In genomic region chr6:30770164-30770563, GRCh38 we compare ENCODE assay signal across 10 cellular contexts. TPM values are rescaled to one million over a fixed set of nuclear protein-coding genes. Genes with fewer than 3 reads are reported as not detected.
DNase-seq lines count a peak whose midpoint lies in the region; ATAC-seq and TF ChIP-seq lines count a peak whose summit lies in the region.
"Had no signal": no experiment of that assay in that cellular context is flagged by ENCODE, and none has a peak within 500 bp of the region (broad histone marks: within the 10 kb centered on the region; RNA-seq: fewer than 3 reads in every experiment).

No MANE protein-coding gene starts in this region.

- no peak for TF ChIP-seq POLR2A in esophagus muscularis mucosa (IDR thresholded peaks at IDR 0.05; ENCODE audit: low read depth)

- DNase-seq in DMS53 (lab: John Stamatoyannopoulos, UW): peak; percentile 52
- DNase-seq in DMS53 treated with DMSO at 0.1 percent for 48 hours (lab: John Stamatoyannopoulos, UW; ENCODE audit: unreplicated experiment): no peak
- DNase-seq in T-helper 17 cell: no peak
- DNase-seq in esophagus muscularis mucosa (ENCODE audit: extremely low spot score): no peak
- DNase-seq in nucleus accumbens (lab: John Stamatoyannopoulos, UW): no peak
- no peak for DNase-seq in stimulated activated CD4-positive, alpha-beta T cell treated with anti-CD3 and anti-CD28 coated beads, Interleukin-2, amount 100 ng/mL, for 24 hours
- DNase-seq: NCI-H187 had no signal

- peak overlapping the region; percentile 86 for H3K4me3 Mint-ChIP-seq in T-helper 17 cell

- ATAC-seq in T-helper 17 cell (no peak), HG03045 (IDR thresholded peaks at IDR 0.05; ENCODE audit: unreplicated experiment) (no peak)

- no peak for TF ChIP-seq EP300 in esophagus muscularis mucosa (IDR thresholded peaks at IDR 0.05)

- H3K4me3 ChIP-seq in esophagus muscularis mucosa (no peak overlapping the region), skeletal muscle satellite cell (ENCODE audit: low read length) (no peak overlapping the region)

- peaks cover 50% of the 10 kb centered on the region for H3K4me1 Mint-ChIP-seq in T-helper 17 cell

- no peaks in the 10 kb centered on the region for H3K27me3 Mint-ChIP-seq in T-helper 17 cell

- peak overlapping the region; percentile 79 for H3K9ac ChIP-seq in skeletal muscle satellite cell (ENCODE audit: low read depth, low read length)

- TF ChIP-seq CTCF in esophagus muscularis mucosa (IDR thresholded peaks at IDR 0.05): no peak

- peak overlapping the region; percentile 50 to 77 (median 68) for H3K27ac ChIP-seq in esophagus muscularis mucosa (replicated peaks in 1 of 4)
- H3K27ac ChIP-seq: 22Rv1 had no signal

- peak overlapping the region; percentile 63 for H3K4me2 ChIP-seq in skeletal muscle satellite cell (ENCODE audit: low read length)

- H3K36me3 Mint-ChIP-seq in T-helper 17 cell (ENCODE audit: low read depth): peaks cover 2% of the 10 kb centered on the region

- H3K9me3 ChIP-seq in T-helper 17 cell (ENCODE audit: control insufficient read depth, low read length, poor library complexity, severe bottlenecking) (no peaks in the 10 kb centered on the region), esophagus muscularis mucosa (no peaks in the 10 kb centered on the region), skeletal muscle satellite cell (replicated peaks; ENCODE audit: low read length) (no peaks in the 10 kb centered on the region)

- H3K4me1 ChIP-seq in esophagus muscularis mucosa: peaks cover 19 to 28% (median 25%) of the 10 kb centered on the region in 4 donors
- H3K4me1 ChIP-seq in skeletal muscle satellite cell (ENCODE audit: control insufficient read depth, insufficient read depth, low read length): peaks cover 25% of the 10 kb centered on the region

- intact Hi-C loops in esophagus muscularis mucosa (cut with DNase I): no loop called here

- WGBS in esophagus muscularis mucosa: 78% methylated on average over 2 of the region's 2 CpGs

- H3K36me3 ChIP-seq in esophagus muscularis mucosa (no peaks in the 10 kb centered on the region), skeletal muscle satellite cell (ENCODE audit: insufficient read depth, low read length) (no peaks in the 10 kb centered on the region)

- H3K27ac Mint-ChIP-seq in T-helper 17 cell: peak overlapping the region; percentile 16

- H3K27me3 ChIP-seq in esophagus muscularis mucosa (no peaks in the 10 kb centered on the region), skeletal muscle satellite cell (ENCODE audit: control insufficient read depth, insufficient read depth, low read length) (no peaks in the 10 kb centered on the region)

RNA-seq across cellular contexts. Expression of gene IER3, which starts 25.8 kb away (rescaled TPM):
- total RNA-seq in T-helper 17 cell (10 to 100 TPM in 1 of 2 donors, 1 to 10 TPM in 1; 9.6 to 11.3 TPM), esophagus muscularis mucosa (10 to 100 TPM in 2 of 4 donors, 1 to 10 TPM in 2; 8.9 to 45.4 (median 11.0) TPM)
- 18.5 and 35.2 TPM in 2 replicates for total RNA-seq in skeletal muscle satellite cell (2012; rRNA removed)

RNA-seq across cellular contexts. Expression of gene FLOT1, which starts 27.7 kb away (rescaled TPM):
- total RNA-seq in T-helper 17 cell (10 to 100 TPM; 25.6 to 39.0 TPM), esophagus muscularis mucosa (100 to 1,000 TPM; 115 to 214 (median 166) TPM)
- 71.9 and 75.3 TPM in 2 replicates for total RNA-seq in skeletal muscle satellite cell (2012; rRNA removed)

RNA-seq across cellular contexts. Expression of gene TUBB, which starts 50.0 kb away (rescaled TPM):
- 100 to 1,000 TPM; 104 to 108 TPM for total RNA-seq in T-helper 17 cell
- 100 to 1,000 TPM; 208 to 398 (median 272) TPM for total RNA-seq in esophagus muscularis mucosa
- 624 and 1,061 TPM in 2 replicates for total RNA-seq in skeletal muscle satellite cell (2012; rRNA removed)

RNA-seq across cellular contexts. Expression of gene MDC1, which starts 53.1 kb away (rescaled TPM):
- total RNA-seq in T-helper 17 cell: 10 to 100 TPM; 37.4 to 46.5 TPM
- total RNA-seq in esophagus muscularis mucosa: 10 to 100 TPM; 10.8 to 20.3 (median 13.1) TPM
- total RNA-seq in skeletal muscle satellite cell (2012; rRNA removed): 6.1 and 7.6 TPM in 2 replicates
